ENCODE assay signal across 24 cellular contexts in genomic region chr5:149791881-149792280, GRCh38.
DNase-seq lines count a peak whose midpoint lies in the region; ATAC-seq, FAIRE-seq and TF ChIP-seq lines count a peak whose summit lies in the region.
"Had no signal": no experiment of that assay in that cellular context is flagged by ENCODE, and none has a peak within 500 bp of the region (broad histone marks: within the 10 kb centered on the region; RNA-seq: fewer than 3 reads in every experiment).

No MANE protein-coding gene starts in this region.

- H3K4me1 Mint-ChIP-seq in astrocyte (ENCODE audit: low read depth, unreplicated experiment) (peaks cover 20% of the 10 kb centered on the region), nephron progenitor cell (peaks cover 48% of the 10 kb centered on the region)

- TF ChIP-seq CTCF in astrocyte (IDR thresholded peaks at IDR 0.05; ENCODE audit: insufficient read depth, low read depth, low read length): no peak
- TF ChIP-seq CTCF in heart left ventricle (IDR thresholded peaks at IDR 0.05): no peak
- no peak for TF ChIP-seq CTCF in nephron progenitor cell (IDR thresholded peaks at IDR 0.05)
- no peak for TF ChIP-seq CTCF in transverse colon (IDR thresholded peaks at IDR 0.05)

- H3K4me3 ChIP-seq in astrocyte (ENCODE audit: insufficient read depth, low read depth, low read length): no peak overlapping the region
- H3K4me3 ChIP-seq in heart left ventricle: no peak overlapping the region
- H3K4me3 ChIP-seq in transverse colon: no peak overlapping the region
- H3K4me3 ChIP-seq: SJSA1, smooth muscle cell, thyroid gland had no signal

- H3K9ac ChIP-seq in astrocyte (ENCODE audit: low read length): no peak overlapping the region

- TF ChIP-seq POLR2A in heart left ventricle (IDR thresholded peaks at IDR 0.05) (no peak), transverse colon (IDR thresholded peaks at IDR 0.05) (no peak)

- H3K27me3 Mint-ChIP-seq in astrocyte (ENCODE audit: low read depth, unreplicated experiment): no peaks in the 10 kb centered on the region
- H3K27me3 Mint-ChIP-seq in nephron progenitor cell (ENCODE audit: low read depth, poor library complexity): peaks cover 11% of the 10 kb centered on the region
- H3K27me3 Mint-ChIP-seq: IgD-negative memory B cell; natural killer cell treated with Interleukin-12 subunit alpha and Interleukin-12 subunit beta and Interleukin-15 and Interleukin-18, amount 100 ng/mL, for 72 hours had no signal

- no peaks in the 10 kb centered on the region for H3K9me3 Mint-ChIP-seq in astrocyte (ENCODE audit: unreplicated experiment)
- no peaks in the 10 kb centered on the region for H3K9me3 Mint-ChIP-seq in nephron progenitor cell
- H3K9me3 Mint-ChIP-seq: activated T-helper 2 cell treated with anti-CD3 and anti-CD28 coated beads, Interferon-gamma antibody, Interleukin-2, Interleukin-4, amounts not matched to agents 10 μg/mL and 5 μg/mL and 100 μg/mL, durations not matched to agents 14 hours and 24 hours and 36 hours; CD14-positive monocyte; mesothelial cell of epicardium; natural killer cell treated with Interleukin-12 subunit alpha and Interleukin-12 subunit beta and Interleukin-15 and Interleukin-18, amount 100 ng/mL, for 72 hours had no signal

- no peaks in the 10 kb centered on the region for H3K79me2 ChIP-seq in astrocyte (ENCODE audit: insufficient read depth, low read length)

- no peak for FAIRE-seq in astrocyte (lab: Jason Lieb, UNC)
- FAIRE-seq: GM12892, islet of Langerhans had no signal

- H2AFZ ChIP-seq in astrocyte (ENCODE audit: low read depth, low read length): no peak overlapping the region

- H3K27ac ChIP-seq in astrocyte (ENCODE audit: low read depth, low read length) (no peak overlapping the region), heart left ventricle (peak overlapping the region in 11 of 12 donors; percentile 16 to 91 (median 72)), transverse colon (peak overlapping the region; percentile 78 to 87 (median 84))
- H3K27ac ChIP-seq: SJSA1, thyroid gland had no signal

- 48 to 57% (median 52%) methylated on average over 4 of the region's 4 CpGs for WGBS in heart left ventricle, 4 donors
- 42 to 47% methylated on average over 4 of the region's 4 CpGs for WGBS in transverse colon (ENCODE audit: low coverage in 1 of 2), 2 donors

- no peak overlapping the region for H3K4me2 ChIP-seq in astrocyte (ENCODE audit: low read length)
- H3K4me2 ChIP-seq: smooth muscle cell had no signal

- H3K27ac Mint-ChIP-seq in astrocyte (ENCODE audit: unreplicated experiment) (no peak overlapping the region), nephron progenitor cell (peak overlapping the region; percentile 37)
- H3K27ac Mint-ChIP-seq: activated T-helper 2 cell treated with anti-CD3 and anti-CD28 coated beads, Interferon-gamma antibody, Interleukin-2, Interleukin-4, amounts not matched to agents 10 μg/mL and 5 μg/mL and 100 μg/mL, durations not matched to agents 14 hours and 24 hours and 36 hours; IgD-negative memory B cell; mesothelial cell of epicardium; natural killer cell treated with Interleukin-12 subunit alpha and Interleukin-12 subunit beta and Interleukin-15 and Interleukin-18, amount 100 ng/mL, for 72 hours had no signal

- peak; percentile 99 for TF ChIP-seq EP300 in transverse colon (IDR thresholded peaks at IDR 0.05; ENCODE audit: low read depth)

- in situ Hi-C loops in transverse colon (cut with MboI; ENCODE audit: low pct_ligation_motif_present in 1 of 4, low pct_unique_long_range_greater_than_20kb in 1 of 4, low sequenced_read_pairs in 3 of 4): no loop called here

- intact Hi-C loops in heart left ventricle (cut with DNase I) (no loop called here), transverse colon (cut with DNase I; ENCODE audit: low total_unique reads) (no loop called here)

- H3K9me3 ChIP-seq in astrocyte (ENCODE audit: insufficient read depth, low read depth, low read length): no peaks in the 10 kb centered on the region
- no peaks in the 10 kb centered on the region for H3K9me3 ChIP-seq in heart left ventricle
- H3K9me3 ChIP-seq in transverse colon: no peaks in the 10 kb centered on the region
- H3K9me3 ChIP-seq: Caco-2, thyroid gland had no signal

- peak in 3 of 4 donors; percentile 12 to 49 (median 41) for ATAC-seq in heart left ventricle
- ATAC-seq in HG03520 (IDR thresholded peaks at IDR 0.05; ENCODE audit: unreplicated experiment): no peak
- ATAC-seq: natural killer cell treated with Interleukin-12 subunit alpha and Interleukin-12 subunit beta and Interleukin-15 and Interleukin-18, amount 100 ng/mL, for 72 hours; stimulated activated naive CD8-positive, alpha-beta T cell treated with anti-CD3 and anti-CD28 coated beads, Interleukin-15, Interleukin-2, amounts not matched to agents 100 U/mL and 50 U/mL, for 24 hours had no signal

- H3K4me1 ChIP-seq in astrocyte (ENCODE audit: insufficient read depth, low read length) (no peaks in the 10 kb centered on the region), heart left ventricle (peaks cover 11 to 79% (median 58%) of the 10 kb centered on the region in 12 donors), transverse colon (peaks cover 35 to 81% (median 66%) of the 10 kb centered on the region in 4 donors)
- H3K4me1 ChIP-seq: Caco-2, SJSA1, thyroid gland had no signal

- H3K36me3 Mint-ChIP-seq in astrocyte (ENCODE audit: low read depth, unreplicated experiment) (peaks cover 4% of the 10 kb centered on the region), nephron progenitor cell (ENCODE audit: low read depth) (no peaks in the 10 kb centered on the region)
- H3K36me3 Mint-ChIP-seq: mesothelial cell of epicardium; natural killer cell treated with Interleukin-12 subunit alpha and Interleukin-12 subunit beta and Interleukin-15 and Interleukin-18, amount 100 ng/mL, for 72 hours had no signal

- H3K4me3 Mint-ChIP-seq in astrocyte (ENCODE audit: unreplicated experiment) (peak overlapping the region; percentile 10), nephron progenitor cell (no peak overlapping the region)
- H3K4me3 Mint-ChIP-seq: CD14-positive monocyte; mesothelial cell of epicardium; natural killer cell treated with Interleukin-12 subunit alpha and Interleukin-12 subunit beta and Interleukin-15 and Interleukin-18, amount 100 ng/mL, for 72 hours had no signal

- H3K36me3 ChIP-seq in astrocyte (ENCODE audit: insufficient read depth, low read length) (no peaks in the 10 kb centered on the region), heart left ventricle (no peaks in the 10 kb centered on the region), transverse colon (no peaks in the 10 kb centered on the region)
- H3K36me3 ChIP-seq: SJSA1, thyroid gland had no signal

- H3K27me3 ChIP-seq in astrocyte (ENCODE audit: insufficient read depth, low read length) (no peaks in the 10 kb centered on the region), heart left ventricle (no peaks in the 10 kb centered on the region), transverse colon (no peaks in the 10 kb centered on the region)
- H3K27me3 ChIP-seq: thyroid gland had no signal

- no peaks in the 10 kb centered on the region for H4K20me1 ChIP-seq in astrocyte (ENCODE audit: insufficient read depth, low read length)

- DNase-seq in astrocyte (ENCODE audit: low read depth) (no peak), heart left ventricle (no peak), nephron progenitor cell (no peak), transverse colon (peak; percentile 77), hippocampal formation (lab: John Stamatoyannopoulos, UW) (no peak), NCI-H2196 (lab: John Stamatoyannopoulos, UW; ENCODE audit: unreplicated experiment) (no peak)
- DNase-seq: activated CD4-positive, alpha-beta T cell treated with anti-CD3 and anti-CD28 coated beads for 48 hours; activated naive CD4-positive, alpha-beta T cell treated with anti-CD3 and anti-CD28 coated beads, Interleukin-2, amount 50 U/mL, for 16 hours; Caco-2; HCEC 1CT; NCI-H1436 treated with DMSO at 0.1 percent for 48 hours; NCI-H2081 treated with DMSO at 0.1 percent for 48 hours; stimulated activated naive CD8-positive, alpha-beta T cell treated with anti-CD3 and anti-CD28 coated beads, Interleukin-15, Interleukin-2, amounts not matched to agents 100 U/mL and 50 U/mL, for 24 hours; thyroid gland had no signal
